In the genomic region with DNA sequence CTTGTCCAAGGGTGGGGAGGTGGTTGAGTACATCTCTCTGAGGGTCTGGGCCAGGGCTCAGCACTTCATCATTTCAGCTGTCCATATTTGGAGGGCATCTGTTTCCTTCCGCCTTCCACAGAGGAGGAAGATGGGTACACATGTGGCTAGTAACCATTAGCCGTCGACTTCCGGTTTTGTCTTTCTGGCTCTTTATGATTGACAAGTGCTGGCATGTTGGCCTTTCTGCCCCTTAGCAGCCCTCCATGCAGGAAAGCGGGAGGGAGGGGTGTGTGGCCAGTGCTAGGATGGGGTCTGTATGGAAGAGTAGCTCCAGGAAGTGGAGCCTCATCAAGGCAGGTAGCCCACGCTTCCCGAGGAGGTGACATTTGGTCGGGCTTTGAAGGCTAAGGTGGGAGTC, we compare ENCODE assay signal across 8 cellular contexts.
DNase-seq lines count a peak whose midpoint lies in the region; ATAC-seq and TF ChIP-seq lines count a peak whose summit lies in the region.

No MANE protein-coding gene starts in this region.

- peaks cover 9% of the 10 kb centered on the region; the same call in 1 of the 2 replicates for H3K9me3 ChIP-seq in DOHH2 (ENCODE audit: control insufficient read depth, insufficient read depth, low read length)

- H3K4me3 ChIP-seq in DOHH2 (ENCODE audit: low read length): peak overlapping the region; percentile 66

- no peaks in the 10 kb centered on the region for H3K9me3 Mint-ChIP-seq in activated CD8-positive, alpha-beta memory T cell treated with anti-CD3 and anti-CD28 coated beads, Interleukin-2, amount 10 ng/mL, durations not matched to agents 7 days and 5 days (ENCODE audit: low read depth)
- H3K9me3 Mint-ChIP-seq in mesothelial cell of epicardium: no peaks in the 10 kb centered on the region

- H3K27me3 Mint-ChIP-seq in activated CD8-positive, alpha-beta memory T cell treated with anti-CD3 and anti-CD28 coated beads, Interleukin-2, amount 10 ng/mL, durations not matched to agents 7 days and 5 days: no peaks in the 10 kb centered on the region
- no peaks in the 10 kb centered on the region for H3K27me3 Mint-ChIP-seq in mesothelial cell of epicardium (ENCODE audit: low read depth)

- TF ChIP-seq CTCF in DOHH2 (IDR thresholded peaks at IDR 0.05; ENCODE audit: low read depth, low read length, poor library complexity, severe bottlenecking) (no peak), mesothelial cell of epicardium (IDR thresholded peaks at IDR 0.05; ENCODE audit: unreplicated experiment) (no peak)

- ATAC-seq in HG03342 (IDR thresholded peaks at IDR 0.05; ENCODE audit: unreplicated experiment) (peak; percentile 31), HG02870 (IDR thresholded peaks at IDR 0.05; ENCODE audit: unreplicated experiment) (no peak), GM21381 (IDR thresholded peaks at IDR 0.05; ENCODE audit: unreplicated experiment) (no peak)
- peak; percentile 32 for ATAC-seq in activated CD8-positive, alpha-beta memory T cell treated with anti-CD3 and anti-CD28 coated beads, Interleukin-2, amount 10 ng/mL, durations not matched to agents 7 days and 5 days

- H3K9me2 ChIP-seq in DOHH2 (replicated peaks; ENCODE audit: control insufficient read depth, low read length): no peaks in the 10 kb centered on the region

- H3K4me3 Mint-ChIP-seq in activated CD8-positive, alpha-beta memory T cell treated with anti-CD3 and anti-CD28 coated beads, Interleukin-2, amount 10 ng/mL, durations not matched to agents 7 days and 5 days: peak overlapping the region; percentile 83
- no peak overlapping the region for H3K4me3 Mint-ChIP-seq in mesothelial cell of epicardium

- peak overlapping the region; percentile 91 for H3K27ac ChIP-seq in DOHH2 (ENCODE audit: low read depth, low read length)

- peaks cover 53% of the 10 kb centered on the region for H3K4me1 Mint-ChIP-seq in activated CD8-positive, alpha-beta memory T cell treated with anti-CD3 and anti-CD28 coated beads, Interleukin-2, amount 10 ng/mL, durations not matched to agents 7 days and 5 days
- H3K4me1 Mint-ChIP-seq in mesothelial cell of epicardium: peaks cover 53% of the 10 kb centered on the region

- CTCF ChIA-PET in activated CD8-positive, alpha-beta memory T cell treated with anti-CD3 and anti-CD28 coated beads, Interleukin-2, amount 10 ng/mL, durations not matched to agents 7 days and 5 days (lab: Charles Lee): interaction anchor here (1.2 to 3.6 kb wide), 5 partner anchors 14 to 168 kb away, joined by 4 to 8 read pairs (median 4); no protein-coding TSS in a partner anchor

- H3K27me3 ChIP-seq in DOHH2 (ENCODE audit: control insufficient read depth, low read length): no peaks in the 10 kb centered on the region

- H3F3A ChIP-seq in DOHH2 (ENCODE audit: control insufficient read depth, insufficient read depth): peaks cover 20% of the 10 kb centered on the region

- H3K79me2 ChIP-seq in DOHH2 (ENCODE audit: control insufficient read depth, low read length): peaks cover 79% of the 10 kb centered on the region

- peaks cover 78% of the 10 kb centered on the region for H3K4me1 ChIP-seq in DOHH2 (ENCODE audit: control insufficient read depth, low read length)

- H3K36me3 ChIP-seq in DOHH2 (ENCODE audit: control insufficient read depth, low read length): no peaks in the 10 kb centered on the region; the same call in 1 of the 2 replicates

- peak overlapping the region; percentile 93 for H3K27ac Mint-ChIP-seq in activated CD8-positive, alpha-beta memory T cell treated with anti-CD3 and anti-CD28 coated beads, Interleukin-2, amount 10 ng/mL, durations not matched to agents 7 days and 5 days
- H3K27ac Mint-ChIP-seq in mesothelial cell of epicardium: peak overlapping the region; percentile 96

- no peaks in the 10 kb centered on the region for H3K36me3 Mint-ChIP-seq in activated CD8-positive, alpha-beta memory T cell treated with anti-CD3 and anti-CD28 coated beads, Interleukin-2, amount 10 ng/mL, durations not matched to agents 7 days and 5 days
- no peaks in the 10 kb centered on the region for H3K36me3 Mint-ChIP-seq in mesothelial cell of epicardium

- H4K20me1 ChIP-seq in DOHH2 (ENCODE audit: control insufficient read depth, insufficient read depth, low read depth, low read length): no peaks in the 10 kb centered on the region

- peak; percentile 86 for DNase-seq in activated CD8-positive, alpha-beta memory T cell treated with anti-CD3 and anti-CD28 coated beads, Interleukin-2, amount 10 ng/mL, durations not matched to agents 7 days and 5 days
- DNase-seq in mesothelial cell of epicardium (ENCODE audit: low spot score in 2 of 2, unreplicated experiment in 2 of 2) (no peak), EL (no peak), AG08395 (ENCODE audit: low spot score) (no peak)

- peak overlapping the region; percentile 90 for H3K4me2 ChIP-seq in DOHH2 (ENCODE audit: low read length)

Comparison
In these comparisons a context has a peak if more than half of its experiments do, and no peak if none do; other contexts are left out.
1. ATAC-seq: peak in HG03342 (single experiment) and activated CD8-positive, alpha-beta memory T cell treated with anti-CD3 and anti-CD28 coated beads, Interleukin-2, amount 10 ng/mL, durations not matched to agents 7 days and 5 days (single experiment); none in HG02870 (single experiment) and GM21381 (single experiment).